30 cellular contexts compared by ENCODE assay signal in the genomic region with DNA sequence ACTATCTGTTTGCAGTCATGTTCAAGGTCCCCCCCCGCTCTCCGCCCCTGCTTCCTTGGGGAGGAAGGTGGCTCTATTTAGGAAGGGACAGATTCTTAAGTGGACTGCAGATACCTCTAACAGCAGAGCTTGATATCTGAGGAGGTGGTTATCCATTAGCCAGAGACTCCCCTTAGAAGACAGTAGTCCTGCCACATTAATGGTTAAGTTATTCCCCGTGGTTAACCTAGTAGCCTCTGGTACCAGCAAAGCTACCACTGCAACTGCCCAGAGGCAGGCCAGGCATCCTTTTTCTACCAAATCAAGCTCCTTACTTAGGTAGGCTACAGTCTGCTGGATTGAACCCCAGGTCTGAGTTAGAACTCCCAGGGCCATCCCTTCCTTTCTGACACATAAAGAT.
DNase-seq lines count a peak whose midpoint lies in the region; ATAC-seq lines count a peak whose summit lies in the region.
"Had no signal": no experiment of that assay in that cellular context is flagged by ENCODE, and none has a peak within 500 bp of the region (broad histone marks: within the 10 kb centered on the region; RNA-seq: fewer than 3 reads in every experiment).

No MANE protein-coding gene starts in this region.

- no peaks in the 10 kb centered on the region for H3K4me1 ChIP-seq in aorta (ENCODE audit: control insufficient read depth in 1 of 2, insufficient read depth in 2 of 2, low read length in 2 of 2)
- H3K4me1 ChIP-seq: gastrocnemius medialis, Peyer's patch, sigmoid colon had no signal

- intact Hi-C loops in aorta (cut with DNase I) = no loop called here

- no peaks in the 10 kb centered on the region for H3K27me3 ChIP-seq in aorta (ENCODE audit: control insufficient read depth in 1 of 2, insufficient read depth in 2 of 2, low read length in 1 of 2)
- H3K27me3 ChIP-seq: brain microvascular endothelial cell, gastrocnemius medialis, Peyer's patch, sigmoid colon had no signal

- no peaks in the 10 kb centered on the region for H3K36me3 ChIP-seq in aorta (ENCODE audit: control insufficient read depth in 1 of 2, insufficient read depth in 2 of 2, low read length in 1 of 2)
- H3K36me3 ChIP-seq: brain microvascular endothelial cell, gastrocnemius medialis, Peyer's patch, sigmoid colon had no signal

- H3K27ac ChIP-seq in aorta (ENCODE audit: low read depth in 1 of 2, low read length in 2 of 2) = no peak overlapping the region
- H3K27ac ChIP-seq: brain microvascular endothelial cell, dorsolateral prefrontal cortex, gastrocnemius medialis, Peyer's patch, sigmoid colon had no signal

- no peaks in the 10 kb centered on the region for H3K9me3 ChIP-seq in aorta (ENCODE audit: control insufficient read depth, low read length)
- H3K9me3 ChIP-seq: gastrocnemius medialis, Peyer's patch had no signal

- peak; percentile 75 for ATAC-seq in GM18873 (IDR thresholded peaks at IDR 0.05; ENCODE audit: low FRiP score, unreplicated experiment)
- ATAC-seq in GM21528 (IDR thresholded peaks at IDR 0.05; ENCODE audit: low FRiP score, unreplicated experiment) = peak; percentile 75
- ATAC-seq in HG03139 (IDR thresholded peaks at IDR 0.05; ENCODE audit: unreplicated experiment) = peak; percentile 69
- ATAC-seq in HG02642 (IDR thresholded peaks at IDR 0.05; ENCODE audit: poor library complexity, unreplicated experiment) = no peak
- ATAC-seq in GM21825 (IDR thresholded peaks at IDR 0.05; ENCODE audit: unreplicated experiment) = no peak
- no peak for ATAC-seq in aorta (ENCODE audit: low FRiP score)
- ATAC-seq: activated CD4-positive, CD25-positive, alpha-beta regulatory T cell treated with anti-CD3 and anti-CD28 coated beads, Interleukin-2, amount 50 U/mL, for 24 hours; gastrocnemius medialis; left colon; stimulated activated effector memory CD8-positive, alpha-beta T cell treated with anti-CD3 and anti-CD28 coated beads, Interleukin-12 subunit alpha, Interleukin-12 subunit beta, amount 100 ng/mL, for 72 hours; T-cell had no signal

- peak; percentile 44 for DNase-seq in kidney tubule cell (ENCODE audit: low spot score)
- no peak for DNase-seq in aorta
- DNase-seq: activated CD4-positive, alpha-beta T cell treated with anti-CD3 and anti-CD28 coated beads, Interleukin-2, amount 50 U/mL, for 48 hours; activated CD8-positive, alpha-beta memory T cell treated with anti-CD3 and anti-CD28 coated beads, Interleukin-2, amount 50 U/mL, for 4 hours; activated naive CD4-positive, alpha-beta T cell treated with anti-CD3 and anti-CD28 coated beads, Interleukin-2, amount 10 ng/mL, durations not matched to agents 7 days and 5 days; brain microvascular endothelial cell; C1 segment of cervical spinal cord; COR-L47; dorsolateral prefrontal cortex; gastrocnemius medialis; hippocampal formation; KBM-7; left colon; MM.1S; NCI-H1417; NCI-H2081; NCI-H345; Peyer's patch; SIG-M5; sigmoid colon; stimulated activated CD4-positive, alpha-beta T cell treated with anti-CD3 and anti-CD28 coated beads, Interleukin-4, amount 100 ng/mL, for 24 hours; substantia nigra; T-cell had no signal

- no peak overlapping the region for H3K4me3 ChIP-seq in aorta (ENCODE audit: low read length in 2 of 2)
- H3K4me3 ChIP-seq: dorsolateral prefrontal cortex, gastrocnemius medialis, Peyer's patch, sigmoid colon had no signal

- 64 to 80% methylated on average over 3 of the region's 3 CpGs for WGBS in aorta, 2 donors

Comparison
In these comparisons a context has a peak if more than half of its experiments do, and no peak if none do; other contexts are left out.
1. ATAC-seq: peak in GM18873 (single experiment), GM21528 (single experiment) and HG03139 (single experiment); none in HG02642 (single experiment), GM21825 (single experiment) and aorta (single experiment).